ENCODE assay signal across 13 cellular contexts in genomic region chr9:98958271-98958989, GRCh38. TPM values are rescaled to one million over a fixed set of nuclear protein-coding genes. Genes with fewer than 3 reads are reported as not detected.
DNase-seq lines count a peak whose midpoint lies in the region; ATAC-seq and TF ChIP-seq lines count a peak whose summit lies in the region.
"Had no signal": no experiment of that assay in that cellular context is flagged by ENCODE, and none has a peak within 500 bp of the region (broad histone marks: within the 10 kb centered on the region; RNA-seq: fewer than 3 reads in every experiment).

No MANE protein-coding gene starts in this region.

- TF ChIP-seq POLR2A in stomach (IDR thresholded peaks at IDR 0.05), result no peak

- H3K27me3 ChIP-seq in right cardiac atrium (ENCODE audit: control insufficient read depth, insufficient read depth) (no peaks in the 10 kb centered on the region), stomach (no peaks in the 10 kb centered on the region)

- peak; percentile 81 for DNase-seq in GM03348 (ENCODE audit: low spot score)
- peak; percentile 62 for DNase-seq in astrocyte of the hippocampus (ENCODE audit: low read depth, low spot score)
- peak in 1 of 3 donors; percentile 48 for DNase-seq in right cardiac atrium
- no peak for DNase-seq in stomach
- no peak for DNase-seq in NCI-H2081 treated with DMSO at 0.1 percent for 48 hours (lab: John Stamatoyannopoulos, UW)
- no peak for DNase-seq in cerebellar cortex (ENCODE audit: low spot score)
- no peak for DNase-seq in activated CD8-positive, alpha-beta memory T cell treated with anti-CD3 and anti-CD28 coated beads for 24 hours
- DNase-seq: KBM-7; mesendoderm; NCI-H524; stimulated activated naive CD4-positive, alpha-beta T cell; SW 1271 had no signal

- no peak overlapping the region for H3K4me3 ChIP-seq in right cardiac atrium (ENCODE audit: low read length)
- H3K4me3 ChIP-seq in stomach, result no peak overlapping the region

- ATAC-seq in right cardiac atrium (peak; percentile 74 to 84), HG02884 (IDR thresholded peaks at IDR 0.05; ENCODE audit: unreplicated experiment) (no peak)

- H3K27ac ChIP-seq in right cardiac atrium (ENCODE audit: low read length) (peak overlapping the region; percentile 68), stomach (peak overlapping the region; percentile 26 to 85 (median 70))

- H3K4me1 ChIP-seq in right cardiac atrium (ENCODE audit: control insufficient read depth, insufficient read depth, low read length) (peaks cover 22% of the 10 kb centered on the region), stomach (peaks cover 0 to 53% (median 30%) of the 10 kb centered on the region in 4 donors)

- H3K9me3 ChIP-seq in right cardiac atrium (ENCODE audit: control insufficient read depth, low read length) (no peaks in the 10 kb centered on the region), stomach (peaks cover 0 to 7% (median 0%) of the 10 kb centered on the region in 4 donors)

- WGBS in right cardiac atrium, result 59% methylated on average over 10 of the region's 10 CpGs
- 67 to 78% (median 74%) methylated on average over 10 of the region's 10 CpGs for WGBS in stomach, 5 donors

- TF ChIP-seq EP300 in stomach (IDR thresholded peaks at IDR 0.05), result no peak

- no peaks in the 10 kb centered on the region for H3K36me3 ChIP-seq in stomach

- intact Hi-C loops in right cardiac atrium (cut with DNase I) (no loop called here), stomach (cut with DNase I; ENCODE audit: low total_unique reads) (no loop called here)

- TF ChIP-seq CTCF in stomach (IDR thresholded peaks at IDR 0.05), result no peak

RNA-seq across cellular contexts. Expression of gene COL15A1, which starts 14.7 kb away (rescaled TPM):
- total RNA-seq in right cardiac atrium, result 10 to 100 TPM; 34.7 to 87.1 (median 63.5) TPM
- 22.5 TPM for polyA plus RNA-seq in right cardiac atrium
- 100 to 1,000 TPM in 2 of 5 donors, 10 to 100 TPM in 3; 26.3 to 173 (median 32.2) TPM for total RNA-seq in stomach
- 10 to 100 TPM; 10.7 to 13.3 (median 12.0) TPM for polyA plus RNA-seq in stomach

Comparison
In these comparisons a context has a peak if more than half of its experiments do, and no peak if none do; other contexts are left out.
1. DNase-seq: peak in GM03348 (single experiment) and astrocyte of the hippocampus (single experiment); none in stomach (single experiment), NCI-H2081 treated with DMSO at 0.1 percent for 48 hours (single experiment), cerebellar cortex (single experiment) and activated CD8-positive, alpha-beta memory T cell treated with anti-CD3 and anti-CD28 coated beads for 24 hours (single experiment).